Comparison of ENCODE assay signal across 19 cellular contexts in genomic region chr12:78732481-78732880, GRCh38.
DNase-seq lines count a peak whose midpoint lies in the region; ATAC-seq and TF ChIP-seq lines count a peak whose summit lies in the region.
"Had no signal": no experiment of that assay in that cellular context is flagged by ENCODE, and none has a peak within 500 bp of the region (broad histone marks: within the 10 kb centered on the region; RNA-seq: fewer than 3 reads in every experiment).

No MANE protein-coding gene starts in this region.

- no peaks in the 10 kb centered on the region for H3K36me3 Mint-ChIP-seq in GM23338 (ENCODE audit: low read depth)
- H3K36me3 Mint-ChIP-seq: CD4-positive, alpha-beta memory T cell had no signal

- no peaks in the 10 kb centered on the region for H3K9me2 ChIP-seq in GM23338 (ENCODE audit: insufficient read depth)

- H3K9me3 Mint-ChIP-seq in GM23338 = no peaks in the 10 kb centered on the region
- H3K9me3 Mint-ChIP-seq: HFFc6 had no signal

- no peaks in the 10 kb centered on the region for H3K27me3 ChIP-seq in GM23338 (ENCODE audit: insufficient read depth)
- H3K27me3 ChIP-seq: BE2C; BLaER1 treated with 17β-estradiol and CSF1 and Interleukin-3, amounts not matched to agents 10 nM and 100 nM had no signal

- H3K4me3 Mint-ChIP-seq in GM23338 = no peak overlapping the region
- H3K4me3 Mint-ChIP-seq: CD4-positive, alpha-beta memory T cell; HFFc6 had no signal

- H3F3A ChIP-seq in GM23338 (replicated peaks; ENCODE audit: low read depth) = no peaks in the 10 kb centered on the region

- H3K36me3 ChIP-seq in GM23338 (ENCODE audit: insufficient read depth) = no peaks in the 10 kb centered on the region
- H3K36me3 ChIP-seq: BE2C; BLaER1 treated with 17β-estradiol and CSF1 and Interleukin-3, amounts not matched to agents 10 nM and 100 nM; HAP-1 had no signal

- H3K27me3 Mint-ChIP-seq in GM23338 (ENCODE audit: insufficient read depth, low read depth, poor library complexity) = no peaks in the 10 kb centered on the region
- H3K27me3 Mint-ChIP-seq: CD4-positive, alpha-beta memory T cell had no signal

- H2AFZ ChIP-seq in GM23338 = peak overlapping the region; percentile 86; the same call in 1 of the 2 replicates

- H3K4me1 Mint-ChIP-seq in GM23338 = no peaks in the 10 kb centered on the region
- H3K4me1 Mint-ChIP-seq: CD4-positive, alpha-beta memory T cell had no signal

- no peak overlapping the region for H3K4me2 ChIP-seq in GM23338
- H3K4me2 ChIP-seq: BLaER1 treated with 17β-estradiol and CSF1 and Interleukin-3, amounts not matched to agents 10 nM and 100 nM had no signal

- H4K20me1 ChIP-seq in GM23338 (replicated peaks; ENCODE audit: insufficient read depth) = no peaks in the 10 kb centered on the region
- H4K20me1 ChIP-seq: BLaER1 treated with 17β-estradiol and CSF1 and Interleukin-3, amounts not matched to agents 10 nM and 100 nM had no signal

- no peaks in the 10 kb centered on the region for H3K79me2 ChIP-seq in GM23338 (replicated peaks; ENCODE audit: insufficient read depth)

- no peak overlapping the region for H3K27ac ChIP-seq in GM23338 (ENCODE audit: low read depth)
- H3K27ac ChIP-seq: 22Rv1; BLaER1 treated with 17β-estradiol and CSF1 and Interleukin-3, amounts not matched to agents 10 nM and 100 nM had no signal

- TF ChIP-seq POLR2A in erythroblast (IDR thresholded peaks at IDR 0.05; ENCODE audit: low read length) = no peak

- TF ChIP-seq CTCF in GM23338 (conservative IDR thresholded peaks at IDR 0.05; ENCODE audit: low read depth in 2 of 2) = no peak

- DNase-seq in GM23338 (ENCODE audit: low spot score) = no peak
- DNase-seq in OCI-M1 (lab: John Stamatoyannopoulos, UW) = peak; percentile 75
- peak; percentile 15 to 18 for DNase-seq in erythroblast (lab: John Stamatoyannopoulos, UW)
- DNase-seq in NCI-H2171 treated with DMSO at 0.1 percent for 48 hours (lab: John Stamatoyannopoulos, UW) = no peak
- no peak for DNase-seq in NCI-H2227 treated with DMSO at 0.1 percent for 48 hours (lab: John Stamatoyannopoulos, UW)
- no peak for DNase-seq in AG08396 (ENCODE audit: low spot score)
- DNase-seq: AML-193; BE2C; Calu3; CD4-positive, alpha-beta memory T cell; COR-L47; DMS53; DMS79 treated with DMSO at 0.1 percent for 48 hours; GF-D8; GOT3; HFFc6 had no signal

- H3K4me1 ChIP-seq in GM23338 (ENCODE audit: insufficient read depth) = no peaks in the 10 kb centered on the region

- no peak overlapping the region for H3K4me3 ChIP-seq in GM23338
- H3K4me3 ChIP-seq: BLaER1 treated with 17β-estradiol and CSF1 and Interleukin-3, amounts not matched to agents 10 nM and 100 nM; HAP-1 had no signal

- H3K27ac Mint-ChIP-seq in GM23338 = no peak overlapping the region
- H3K27ac Mint-ChIP-seq: CD4-positive, alpha-beta memory T cell; HFFc6 had no signal

- ATAC-seq in GM23338 = no peak

TF ChIP-seq in GM23338, 12 proteins besides CTCF, POLR2A, EP300 and RAD21:
- TF ChIP-seq STAT1 (IDR thresholded peaks at IDR 0.05; ENCODE audit: unreplicated experiment) = no peak

Comparison
In these comparisons a context has a peak if more than half of its experiments do, and no peak if none do; other contexts are left out.
1. DNase-seq: peak in OCI-M1 (single experiment) and erythroblast (2 of 2); none in GM23338 (single experiment), NCI-H2171 treated with DMSO at 0.1 percent for 48 hours (single experiment), NCI-H2227 treated with DMSO at 0.1 percent for 48 hours (single experiment) and AG08396 (single experiment).